19 cellular contexts compared by ENCODE assay signal in genomic region chr3:139123377-139124095, GRCh38.
DNase-seq lines count a peak whose midpoint lies in the region; ATAC-seq and TF ChIP-seq lines count a peak whose summit lies in the region.
"Had no signal": no experiment of that assay in that cellular context is flagged by ENCODE, and none has a peak within 500 bp of the region (broad histone marks: within the 10 kb centered on the region; RNA-seq: fewer than 3 reads in every experiment).

No MANE protein-coding gene starts in this region.

- no peak for ATAC-seq in left cardiac atrium
- ATAC-seq: SK-N-SH treated with all-trans-retinoic acid at 6 μM for 48 hours had no signal

- H3K27me3 ChIP-seq in esophagus muscularis mucosa: no peaks in the 10 kb centered on the region
- H3K27me3 ChIP-seq in thyroid gland: no peaks in the 10 kb centered on the region
- H3K27me3 ChIP-seq: ascending aorta had no signal

- TF ChIP-seq POLR2A in esophagus muscularis mucosa (IDR thresholded peaks at IDR 0.05; ENCODE audit: low read depth): no peak
- no peak for TF ChIP-seq POLR2A in thyroid gland (IDR thresholded peaks at IDR 0.05)

- DNase-seq in activated CD8-positive, alpha-beta memory T cell treated with anti-CD3 and anti-CD28 coated beads for 24 hours: peak; percentile 24
- DNase-seq in activated CD8-positive, alpha-beta memory T cell treated with anti-CD3 and anti-CD28 coated beads, Interleukin-2, amount 50 U/mL, for 4 hours: no peak
- DNase-seq in NCI-H69 (lab: John Stamatoyannopoulos, UW): peak; percentile 4
- DNase-seq in esophagus muscularis mucosa (ENCODE audit: extremely low spot score): peak; percentile 82
- DNase-seq in AG20443 (ENCODE audit: low spot score): no peak
- no peak for DNase-seq in KG1 (lab: John Stamatoyannopoulos, UW)
- no peak for DNase-seq in thyroid gland
- DNase-seq in left cardiac atrium: no peak
- DNase-seq: activated CD4-positive, alpha-beta T cell treated with anti-CD3 and anti-CD28 coated beads for 48 hours; CD4-positive, CD25-positive, alpha-beta regulatory T cell; DND-41; H7; left ventricle myocardium inferior; NCI-H2081 treated with DMSO at 0.1 percent for 48 hours; NCI-H774; stimulated activated CD4-positive, alpha-beta T cell treated with anti-CD3 and anti-CD28 coated beads, Interleukin-12 subunit alpha, Interleukin-12 subunit beta, amount 100 ng/mL, for 4 hours; T1000 had no signal

- no peaks in the 10 kb centered on the region for H3K36me3 ChIP-seq in esophagus muscularis mucosa
- H3K36me3 ChIP-seq in thyroid gland: no peaks in the 10 kb centered on the region
- H3K36me3 ChIP-seq: ascending aorta, left ventricle myocardium inferior had no signal

- TF ChIP-seq CTCF in esophagus muscularis mucosa (IDR thresholded peaks at IDR 0.05) (no peak), thyroid gland (IDR thresholded peaks at IDR 0.05) (no peak)

- no peaks in the 10 kb centered on the region for H3K9me3 ChIP-seq in esophagus muscularis mucosa
- H3K9me3 ChIP-seq in thyroid gland: no peaks in the 10 kb centered on the region
- H3K9me3 ChIP-seq: ascending aorta, left ventricle myocardium inferior had no signal

- 66% methylated on average over 10 of the region's 10 CpGs for WGBS in esophagus muscularis mucosa
- WGBS in thyroid gland, 2 donors: 65 to 72% methylated on average over 10 of the region's 10 CpGs

- intact Hi-C loops in esophagus muscularis mucosa (cut with DNase I) (no loop called here), thyroid gland (cut with DNase I) (no loop called here), left cardiac atrium (cut with DNase I) (no loop called here)

- H3K4me3 ChIP-seq in esophagus muscularis mucosa (no peak overlapping the region), thyroid gland (replicated peaks in 1 of 3) (no peak overlapping the region)
- H3K4me3 ChIP-seq: ascending aorta, left ventricle myocardium inferior had no signal

- H3K27ac ChIP-seq in esophagus muscularis mucosa (replicated peaks in 1 of 4) (no peak overlapping the region), thyroid gland (no peak overlapping the region)
- H3K27ac ChIP-seq: ascending aorta, left ventricle myocardium inferior had no signal

- no peak for TF ChIP-seq EP300 in esophagus muscularis mucosa (IDR thresholded peaks at IDR 0.05)

- H3K4me1 ChIP-seq in esophagus muscularis mucosa (no peaks in the 10 kb centered on the region), thyroid gland (no peaks in the 10 kb centered on the region)
- H3K4me1 ChIP-seq: ascending aorta had no signal

Comparison
In these comparisons a context has a peak if more than half of its experiments do, and no peak if none do; other contexts are left out.
1. DNase-seq: peak in activated CD8-positive, alpha-beta memory T cell treated with anti-CD3 and anti-CD28 coated beads for 24 hours (single experiment), NCI-H69 (single experiment) and esophagus muscularis mucosa (single experiment); none in activated CD8-positive, alpha-beta memory T cell treated with anti-CD3 and anti-CD28 coated beads, Interleukin-2, amount 50 U/mL, for 4 hours (single experiment), AG20443 (single experiment), KG1 (single experiment), thyroid gland (0 of 2) and left cardiac atrium (single experiment).